In genomic region chr1:30106125-30106524, GRCh38 we compare ENCODE assay signal across 8 cellular contexts.
DNase-seq lines count a peak whose midpoint lies in the region; ATAC-seq and TF ChIP-seq lines count a peak whose summit lies in the region.

No MANE protein-coding gene starts in this region.

- no peak overlapping the region for H3K4me2 ChIP-seq in mammary epithelial cell (ENCODE audit: insufficient read depth, low read depth, low read length)

- peak; percentile 87 for DNase-seq in ELF-1 (ENCODE audit: low read depth, low spot score)
- DNase-seq in LoVo (ENCODE audit: low spot score): peak; percentile 42
- no peak for DNase-seq in mammary epithelial cell
- peak in 2 of 3 donors; percentile 42 to 47 for DNase-seq in mucosa of descending colon
- DNase-seq in HCEC 1CT: no peak
- DNase-seq in putamen (ENCODE audit: low spot score): no peak

- H3K9me3 ChIP-seq in mammary epithelial cell (replicated peaks; ENCODE audit: insufficient read depth, low read length) (no peaks in the 10 kb centered on the region), mucosa of descending colon (no peaks in the 10 kb centered on the region)

- intact Hi-C loops in mammary epithelial cell (cut with micrococcal nuclease) (no loop called here), mucosa of descending colon (cut with DNase I, micrococcal nuclease) (no loop called here)

- H3K4me1 ChIP-seq in mammary epithelial cell (ENCODE audit: insufficient read depth, low read length) (no peaks in the 10 kb centered on the region), mucosa of descending colon (ENCODE audit: low read depth) (no peaks in the 10 kb centered on the region)

- in situ Hi-C loops in mammary epithelial cell (cut with MboI; ENCODE audit: low sequenced_read_pairs in 2 of 2): no loop called here

- H3K4me3 ChIP-seq in mammary epithelial cell (replicated peaks in 1 of 3; ENCODE audit: insufficient read depth in 1 of 3, low read depth in 2 of 3, low read length in 3 of 3): no peak overlapping the region
- H3K4me3 ChIP-seq in mucosa of descending colon: no peak overlapping the region

- H3K27ac ChIP-seq in mammary epithelial cell (ENCODE audit: insufficient read depth, low read depth, low read length): no peak overlapping the region

- H3K36me3 ChIP-seq in mammary epithelial cell (ENCODE audit: insufficient read depth, low read length) (no peaks in the 10 kb centered on the region), mucosa of descending colon (ENCODE audit: low read depth) (no peaks in the 10 kb centered on the region)

- H2AFZ ChIP-seq in mammary epithelial cell (ENCODE audit: low read depth, low read length): no peak overlapping the region

- no peaks in the 10 kb centered on the region for H3K27me3 ChIP-seq in mammary epithelial cell (ENCODE audit: insufficient read depth, low read length)

- H3K79me2 ChIP-seq in mammary epithelial cell (ENCODE audit: insufficient read depth, low read length): no peaks in the 10 kb centered on the region

- CTCF ChIA-PET in mammary epithelial cell (lab: Charles Lee; ENCODE audit: low non-redundant PET): interaction anchor here (0.5 kb wide), 1 partner anchor 572 kb away, joined by 8 read pairs; no protein-coding TSS in a partner anchor

- H3K9ac ChIP-seq in mammary epithelial cell (ENCODE audit: insufficient read depth, low read length): no peak overlapping the region

- ATAC-seq in mucosa of descending colon (peak; percentile 61), GM21619 (IDR thresholded peaks at IDR 0.05; ENCODE audit: unreplicated experiment) (no peak), GM21529 (IDR thresholded peaks at IDR 0.05; ENCODE audit: unreplicated experiment) (no peak)

- dilution Hi-C loops in mammary epithelial cell (cut with HindIII; ENCODE audit: low sequenced_read_pairs): no loop called here

- H4K20me1 ChIP-seq in mammary epithelial cell (ENCODE audit: insufficient read depth, low read length): no peaks in the 10 kb centered on the region

- BruUV-seq in mammary epithelial cell (replicated peaks; lab: Mats Ljungman, UMichigan): no TSS peak

- TF ChIP-seq CTCF in mammary epithelial cell (conservative IDR thresholded peaks at IDR 0.05 in 1 of 2, IDR thresholded peaks at IDR 0.05 in 1 of 2; ENCODE audit: extremely low read depth in 1 of 2, insufficient read depth in 1 of 2, low read depth in 1 of 2, low read length in 2 of 2) (peak; percentile 15 to 38), mucosa of descending colon (IDR thresholded peaks at IDR 0.05) (no peak)

- 60% methylated on average over 8 of the region's 8 CpGs for WGBS in mammary epithelial cell (ENCODE audit: low coverage, missing lambda C conversion rate)

Comparison
In these comparisons a context has a peak if more than half of its experiments do, and no peak if none do; other contexts are left out.
1. DNase-seq: peak in ELF-1 (single experiment), LoVo (single experiment) and mucosa of descending colon (2 of 3); none in mammary epithelial cell (single experiment), HCEC 1CT (single experiment) and putamen (single experiment).